In the genomic region with DNA sequence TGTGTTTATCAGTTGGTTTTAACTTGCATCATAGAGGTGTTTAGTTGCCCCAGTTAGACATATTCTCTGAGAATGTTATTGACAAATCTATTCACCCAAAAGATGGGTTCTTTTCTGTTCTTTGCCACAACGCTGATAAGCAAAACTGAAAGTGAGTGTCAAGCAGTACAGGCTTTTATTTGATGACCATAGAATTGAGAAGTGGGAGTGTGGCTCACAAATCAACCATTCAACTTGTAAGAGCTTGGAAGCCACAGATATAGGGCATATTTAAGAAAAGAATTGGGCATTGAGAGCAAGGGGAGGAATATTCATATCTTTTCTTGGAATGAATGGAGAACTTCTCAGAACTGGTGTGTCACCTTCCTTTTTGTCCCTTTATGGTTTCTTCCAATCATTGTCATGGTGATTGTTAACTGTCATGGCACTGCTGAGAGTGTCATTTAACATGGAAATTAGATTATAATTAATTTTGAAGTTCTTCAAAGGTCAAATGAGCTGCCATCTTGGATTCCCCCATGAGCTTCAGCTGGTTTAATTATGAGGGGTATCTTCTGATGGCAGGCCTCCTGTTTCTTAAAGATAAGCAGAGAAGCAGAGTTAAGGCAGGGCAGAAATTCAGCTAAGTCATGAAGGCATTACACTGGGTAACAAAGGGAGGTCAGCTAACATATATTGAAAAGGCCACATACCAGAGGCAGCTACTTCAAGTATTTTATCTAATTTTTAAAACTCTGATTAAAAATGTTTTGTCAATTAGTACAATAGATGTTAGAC, we compare ENCODE assay signal across 1 cellular context.
A peak's percentile ranks its signal among the peaks of the same experiment; 100 is the strongest.
TF ChIP-seq lines count a peak whose summit lies in the region.

No MANE protein-coding gene starts in this region.

TF ChIP-seq in K562, 482 proteins besides CTCF, POLR2A, EP300 and RAD21 (continued from another document and continues in another):
- TF ChIP-seq, protein P1, sequence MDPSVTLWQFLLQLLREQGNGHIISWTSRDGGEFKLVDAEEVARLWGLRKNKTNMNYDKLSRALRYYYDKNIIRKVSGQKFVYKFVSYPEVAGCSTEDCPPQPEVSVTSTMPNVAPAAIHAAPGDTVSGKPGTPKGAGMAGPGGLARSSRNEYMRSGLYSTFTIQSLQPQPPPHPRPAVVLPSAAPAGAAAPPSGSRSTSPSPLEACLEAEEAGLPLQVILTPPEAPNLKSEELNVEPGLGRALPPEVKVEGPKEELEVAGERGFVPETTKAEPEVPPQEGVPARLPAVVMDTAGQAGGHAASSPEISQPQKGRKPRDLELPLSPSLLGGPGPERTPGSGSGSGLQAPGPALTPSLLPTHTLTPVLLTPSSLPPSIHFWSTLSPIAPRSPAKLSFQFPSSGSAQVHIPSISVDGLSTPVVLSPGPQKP (CRISPR knock-in tag; IDR thresholded peaks at IDR 0.05) = no peak
- TF ChIP-seq HNRNPK (IDR thresholded peaks at IDR 0.05; ENCODE audit: low read depth, low read length, poor library complexity, severe bottlenecking) (no peak), E2F4 (CRISPR knock-in tag; IDR thresholded peaks at IDR 0.05; ENCODE audit: low read depth) (no peak), KHSRP (IDR thresholded peaks at IDR 0.05) (peak; percentile 66; the same call in 1 of the 2 replicates), MTF1 (CRISPR knock-in tag; IDR thresholded peaks at IDR 0.05; ENCODE audit: borderline replicate concordance) (no peak), ZNF696 (CRISPR knock-in tag; conservative IDR thresholded peaks at IDR 0.05) (no peak), ZNF589 (CRISPR knock-in tag; IDR thresholded peaks at IDR 0.05; ENCODE audit: low read depth) (peak; percentile 65), NFXL1 (CRISPR knock-in tag; IDR thresholded peaks at IDR 0.05) (peak; percentile 48; the same call in 1 of the 2 replicates), RB1 (IDR thresholded peaks at IDR 0.05; ENCODE audit: low read depth) (no peak), CHCHD3 (CRISPR knock-in tag; IDR thresholded peaks at IDR 0.05) (no peak), POU5F1 (IDR thresholded peaks at IDR 0.05; ENCODE audit: borderline replicate concordance, low read depth, low read length, partially characterized antibody) (no peak), SMAD2 (IDR thresholded peaks at IDR 0.05; ENCODE audit: low read depth, low read length) (no peak), L3MBTL2 (IDR thresholded peaks at IDR 0.05) (peak; percentile 37; the same call in 1 of the 2 replicates), ZNF583 (CRISPR knock-in tag; IDR thresholded peaks at IDR 0.05) (no peak), HIVEP1 (CRISPR knock-in tag; IDR thresholded peaks at IDR 0.05) (no peak), MAZ (CRISPR knock-in tag; conservative IDR thresholded peaks at IDR 0.05 in 1 of 2, IDR thresholded peaks at IDR 0.05 in 1 of 2) (no peak), NCOA2 (IDR thresholded peaks at IDR 0.05; ENCODE audit: partially characterized antibody in 2 of 2) (no peak), ZBTB17 (CRISPR knock-in tag; IDR thresholded peaks at IDR 0.05) (no peak), SRSF7 (optimal IDR thresholded peaks at IDR 0.05; ENCODE audit: low read depth, low read length) (no peak), MECOM (CRISPR knock-in tag; IDR thresholded peaks at IDR 0.05) (0 out of 2 replicates have a peak, but pooled peaks have one; percentile 21), NR2F6 (CRISPR knock-in tag; IDR thresholded peaks at IDR 0.05) (no peak), MYC (IDR thresholded peaks at IDR 0.05; ENCODE audit: low read depth, low read length) (peak; percentile 51; the same call in 1 of the 2 replicates), MYC (CRISPR knock-in tag; IDR thresholded peaks at IDR 0.05; ENCODE audit: borderline replicate concordance, low read depth) (no peak), ZBTB49 (CRISPR knock-in tag; IDR thresholded peaks at IDR 0.05; ENCODE audit: borderline replicate concordance) (no peak), RERE (CRISPR knock-in tag; IDR thresholded peaks at IDR 0.05; ENCODE audit: borderline replicate concordance) (no peak), ZNF76 (CRISPR knock-in tag; IDR thresholded peaks at IDR 0.05; ENCODE audit: borderline replicate concordance) (no peak), FOXA1 (IDR thresholded peaks at IDR 0.05; ENCODE audit: borderline replicate concordance) (no peak)
- TF ChIP-seq, protein P2, sequence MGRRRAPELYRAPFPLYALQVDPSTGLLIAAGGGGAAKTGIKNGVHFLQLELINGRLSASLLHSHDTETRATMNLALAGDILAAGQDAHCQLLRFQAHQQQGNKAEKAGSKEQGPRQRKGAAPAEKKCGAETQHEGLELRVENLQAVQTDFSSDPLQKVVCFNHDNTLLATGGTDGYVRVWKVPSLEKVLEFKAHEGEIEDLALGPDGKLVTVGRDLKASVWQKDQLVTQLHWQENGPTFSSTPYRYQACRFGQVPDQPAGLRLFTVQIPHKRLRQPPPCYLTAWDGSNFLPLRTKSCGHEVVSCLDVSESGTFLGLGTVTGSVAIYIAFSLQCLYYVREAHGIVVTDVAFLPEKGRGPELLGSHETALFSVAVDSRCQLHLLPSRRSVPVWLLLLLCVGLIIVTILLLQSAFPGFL (CRISPR knock-in tag; IDR thresholded peaks at IDR 0.05) = no peak
- TF ChIP-seq, protein P3, sequence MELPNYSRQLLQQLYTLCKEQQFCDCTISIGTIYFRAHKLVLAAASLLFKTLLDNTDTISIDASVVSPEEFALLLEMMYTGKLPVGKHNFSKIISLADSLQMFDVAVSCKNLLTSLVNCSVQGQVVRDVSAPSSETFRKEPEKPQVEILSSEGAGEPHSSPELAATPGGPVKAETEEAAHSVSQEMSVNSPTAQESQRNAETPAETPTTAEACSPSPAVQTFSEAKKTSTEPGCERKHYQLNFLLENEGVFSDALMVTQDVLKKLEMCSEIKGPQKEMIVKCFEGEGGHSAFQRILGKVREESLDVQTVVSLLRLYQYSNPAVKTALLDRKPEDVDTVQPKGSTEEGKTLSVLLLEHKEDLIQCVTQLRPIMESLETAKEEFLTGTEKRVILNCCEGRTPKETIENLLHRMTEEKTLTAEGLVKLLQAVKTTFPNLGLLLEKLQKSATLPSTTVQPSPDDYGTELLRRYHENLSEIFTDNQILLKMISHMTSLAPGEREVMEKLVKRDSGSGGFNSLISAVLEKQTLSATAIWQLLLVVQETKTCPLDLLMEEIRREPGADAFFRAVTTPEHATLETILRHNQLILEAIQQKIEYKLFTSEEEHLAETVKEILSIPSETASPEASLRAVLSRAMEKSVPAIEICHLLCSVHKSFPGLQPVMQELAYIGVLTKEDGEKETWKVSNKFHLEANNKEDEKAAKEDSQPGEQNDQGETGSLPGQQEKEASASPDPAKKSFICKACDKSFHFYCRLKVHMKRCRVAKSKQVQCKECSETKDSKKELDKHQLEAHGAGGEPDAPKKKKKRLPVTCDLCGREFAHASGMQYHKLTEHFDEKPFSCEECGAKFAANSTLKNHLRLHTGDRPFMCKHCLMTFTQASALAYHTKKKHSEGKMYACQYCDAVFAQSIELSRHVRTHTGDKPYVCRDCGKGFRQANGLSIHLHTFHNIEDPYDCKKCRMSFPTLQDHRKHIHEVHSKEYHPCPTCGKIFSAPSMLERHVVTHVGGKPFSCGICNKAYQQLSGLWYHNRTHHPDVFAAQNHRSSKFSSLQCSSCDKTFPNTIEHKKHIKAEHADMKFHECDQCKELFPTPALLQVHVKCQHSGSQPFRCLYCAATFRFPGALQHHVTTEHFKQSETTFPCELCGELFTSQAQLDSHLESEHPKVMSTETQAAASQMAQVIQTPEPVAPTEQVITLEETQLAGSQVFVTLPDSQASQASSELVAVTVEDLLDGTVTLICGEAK (IDR thresholded peaks at IDR 0.05) = 0 out of 2 replicates have a peak, but pooled peaks have one; percentile 11
- TF ChIP-seq, protein P3 (CRISPR knock-in tag; IDR thresholded peaks at IDR 0.05) = no peak
- TF ChIP-seq, protein P4, sequence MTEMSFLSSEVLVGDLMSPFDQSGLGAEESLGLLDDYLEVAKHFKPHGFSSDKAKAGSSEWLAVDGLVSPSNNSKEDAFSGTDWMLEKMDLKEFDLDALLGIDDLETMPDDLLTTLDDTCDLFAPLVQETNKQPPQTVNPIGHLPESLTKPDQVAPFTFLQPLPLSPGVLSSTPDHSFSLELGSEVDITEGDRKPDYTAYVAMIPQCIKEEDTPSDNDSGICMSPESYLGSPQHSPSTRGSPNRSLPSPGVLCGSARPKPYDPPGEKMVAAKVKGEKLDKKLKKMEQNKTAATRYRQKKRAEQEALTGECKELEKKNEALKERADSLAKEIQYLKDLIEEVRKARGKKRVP (CRISPR knock-in tag; IDR thresholded peaks at IDR 0.05) = 0 out of 2 replicates have a peak, but pooled peaks have one; percentile 25
